8 cellular contexts compared by ENCODE assay signal in genomic region chr1:145959957-145960467, GRCh38. TPM values are rescaled to one million over a fixed set of nuclear protein-coding genes. Genes with fewer than 3 reads are reported as not detected.
DNase-seq lines count a peak whose midpoint lies in the region; ATAC-seq, FAIRE-seq and TF ChIP-seq lines count a peak whose summit lies in the region.

No MANE protein-coding gene starts in this region.

- no peak overlapping the region for H3K27ac Mint-ChIP-seq in activated T-cell treated with anti-CD3 and anti-CD28 coated beads, Interleukin-2, amount 50 U/mL, for 24 hours

- no peak overlapping the region for H3K9ac ChIP-seq in GM12878 (ENCODE audit: control insufficient read depth, insufficient read depth, low read length)

- no TSS peak for BruUV-seq in GM12878 (replicated peaks; lab: Mats Ljungman, UMichigan)

- H3K79me2 ChIP-seq in GM12878 (ENCODE audit: control insufficient read depth, insufficient read depth, low read length), result peaks cover 18% of the 10 kb centered on the region

- no peaks in the 10 kb centered on the region for H3K9me3 Mint-ChIP-seq in activated T-cell treated with anti-CD3 and anti-CD28 coated beads, Interleukin-2, amount 50 U/mL, for 24 hours

- in situ Hi-C loops in GM12878 (cut with MboI), result no loop called here

- H3K27me3 ChIP-seq in GM12878 (replicated peaks in 1 of 2; ENCODE audit: control insufficient read depth in 2 of 2, insufficient read depth in 2 of 2, low read length in 1 of 2) (no peaks in the 10 kb centered on the region; a peak in 1 of 4 replicates), thymus (ENCODE audit: control insufficient read depth, insufficient read depth) (no peaks in the 10 kb centered on the region)

- peaks cover 19% of the 10 kb centered on the region for H3K4me1 ChIP-seq in GM12878 (ENCODE audit: control insufficient read depth, insufficient read depth, low read length)
- peaks cover 41% of the 10 kb centered on the region for H3K4me1 ChIP-seq in thymus (ENCODE audit: control insufficient read depth, insufficient read depth, low read length)

- DNase-seq in activated T-cell treated with anti-CD3 and anti-CD28 coated beads, Interleukin-2, amount 50 U/mL, for 24 hours, result peak; percentile 47
- DNase-seq in activated T-cell treated with anti-CD3 and anti-CD28 coated beads, Interleukin-2, amount 50 U/mL, for 1 hour, result no peak
- DNase-seq in GM12878 (ENCODE audit: low read depth, low spot score), result no peak
- no peak for DNase-seq in lower leg skin (ENCODE audit: low spot score in 2 of 2)
- DNase-seq in LoVo (ENCODE audit: low spot score), result no peak
- no peak for DNase-seq in SK-N-DZ (ENCODE audit: low spot score)
- DNase-seq in cortex of kidney (lab: John Stamatoyannopoulos, UW), result no peak

- intact Hi-C loops in GM12878 (cut with micrococcal nuclease; ENCODE audit: unreplicated experiment), result loop anchor here (2.0 to 5.0 kb wide), 3 partner anchors 17 to 77 kb away; partner anchors contain the start of gene RBM8A
- intact Hi-C loops in lower leg skin (cut with DNase I; ENCODE audit: low total_unique reads), result no loop called here

- CTCF ChIA-PET in GM12878 (lab: Yijun Ruan, JAX), result no interaction called here

- POLR2A ChIA-PET in GM12878 (lab: Charles Lee), result interaction anchor here (5.8 kb wide), 1 partner anchor 33 kb away, joined by 58 read pairs; the partner anchor contains the start of gene RBM8A

- H3K4me3 Mint-ChIP-seq in activated T-cell treated with anti-CD3 and anti-CD28 coated beads, Interleukin-2, amount 50 U/mL, for 24 hours, result peak overlapping the region; percentile 96

- SMC1A ChIA-PET in GM12878 (lab: Charles Lee; ENCODE audit: uncharacterized antibody, unreplicated experiment), result interaction anchor here (4.1 kb wide), 1 partner anchor 18 kb away, joined by 37 read pairs; no protein-coding TSS in a partner anchor

- H3K4me3 ChIP-seq in GM12878 (peak overlapping the region; percentile 80; the same call in 1 of the 2 replicates), lower leg skin (ENCODE audit: low read depth, poor library complexity, severe bottlenecking) (peak overlapping the region; percentile 31), thymus (ENCODE audit: low read length) (peak overlapping the region; percentile 64)

- H3K4me1 Mint-ChIP-seq in activated T-cell treated with anti-CD3 and anti-CD28 coated beads, Interleukin-2, amount 50 U/mL, for 24 hours (ENCODE audit: low read depth), result peaks cover 79% of the 10 kb centered on the region

- no peaks in the 10 kb centered on the region for H3K36me3 ChIP-seq in GM12878 (ENCODE audit: control insufficient read depth in 2 of 2, insufficient read depth in 2 of 2, low read length in 1 of 2)
- H3K36me3 ChIP-seq in thymus (ENCODE audit: control insufficient read depth, insufficient read depth), result no peaks in the 10 kb centered on the region

- no peak for TF ChIP-seq CTCF in GM12878 (IDR thresholded peaks at IDR 0.05 in 2 of 3, conservative IDR thresholded peaks at IDR 0.05 in 1 of 3; ENCODE audit: control insufficient read depth in 2 of 3, extremely low read depth in 1 of 3, insufficient read depth in 1 of 3, low read depth in 3 of 3, low read length in 3 of 3)
- no peak for TF ChIP-seq CTCF in lower leg skin (IDR thresholded peaks at IDR 0.05)

- RAD21 ChIA-PET in GM12878 (lab: Charles Lee; ENCODE audit: unreplicated experiment), result no interaction called here

- H2AFZ ChIP-seq in GM12878 (ENCODE audit: control insufficient read depth, low read depth, low read length), result peak overlapping the region; percentile 83; the same call in 1 of the 2 replicates

- 38% methylated on average over 6 of the region's 12 CpGs for WGBS in GM12878 (ENCODE audit: insufficient coverage, insufficient replicate concordance, low lambda C conversion rate, missing lambda C conversion rate)
- WGBS in lower leg skin, 2 donors, result 9 to 35% methylated on average over 5 to 11 of the region's 12 CpGs
- WGBS in thymus, result 16% methylated on average over 12 of the region's 12 CpGs

- H4K20me1 ChIP-seq in GM12878 (ENCODE audit: control insufficient read depth, insufficient read depth), result no peaks in the 10 kb centered on the region

- no peak for TF ChIP-seq EP300 in GM12878 (IDR thresholded peaks at IDR 0.05; ENCODE audit: borderline replicate concordance in 1 of 2, control insufficient read depth in 1 of 2, low read depth in 2 of 2, low read length in 2 of 2)

- H3K9me3 ChIP-seq in GM12878 (replicated peaks; ENCODE audit: control insufficient read depth, insufficient read depth, low read length) (no peaks in the 10 kb centered on the region), thymus (ENCODE audit: control insufficient read depth) (no peaks in the 10 kb centered on the region)

- no peak for TF ChIP-seq RAD21 in GM12878 (IDR thresholded peaks at IDR 0.05; ENCODE audit: insufficient read depth, low read depth, low read length)

- H3K27ac ChIP-seq in GM12878 (ENCODE audit: control insufficient read depth, insufficient read depth), result no peak overlapping the region
- H3K27ac ChIP-seq in thymus (ENCODE audit: low read depth), result peak overlapping the region; percentile 68

- H3K4me2 ChIP-seq in GM12878 (ENCODE audit: control insufficient read depth, insufficient read depth), result peak overlapping the region; percentile 78

- FAIRE-seq in GM12878 (lab: Jason Lieb, UNC), result no peak

- no peaks in the 10 kb centered on the region for H3K27me3 Mint-ChIP-seq in activated T-cell treated with anti-CD3 and anti-CD28 coated beads, Interleukin-2, amount 50 U/mL, for 24 hours

- ATAC-seq in GM12878, result no peak

- TF ChIP-seq POLR2A in GM12878 (IDR thresholded peaks at IDR 0.05; ENCODE audit: low read depth, low read length) (no peak), lower leg skin (IDR thresholded peaks at IDR 0.05) (no peak)

- H3K36me3 Mint-ChIP-seq in activated T-cell treated with anti-CD3 and anti-CD28 coated beads, Interleukin-2, amount 50 U/mL, for 24 hours (ENCODE audit: low read depth), result peaks cover 32% of the 10 kb centered on the region

RNA-seq across cellular contexts. Expression of gene LIX1L, which starts 2.2 kb away (rescaled TPM):
- total RNA-seq in GM12878 (2013; cell fraction: nucleolus; rRNA removed), result 6.9 and 7.7 TPM in 2 replicates
- total RNA-seq in GM12878 (2014; rRNA removed) (16.7 and 19.7 TPM in 2 replicates), GM12878 (2014; rRNA removed; fragmentation: Illumina TruSeq; extraction: Trizol) (13.9 and 15.2 TPM in 2 replicates), GM12878 (2021) (23.4 and 23.6 TPM in 2 replicates), lower leg skin (10 to 100 TPM in 1 of 4 donors, 1 to 10 TPM in 3; 4.6 to 14.2 (median 7.7) TPM)
- 6.3 TPM for polyA plus RNA-seq in GM12878 (2011; ENCODE audit: low read depth)
- polyA plus RNA-seq in GM12878 (2011; rRNA removed) (48.2 and 53.1 TPM in 2 replicates), GM12878 (2014; fragmentation: Illumina TruSeq; extraction: Trizol) (18.4 and 20.0 TPM in 2 replicates), GM12878 (2014; fragmentation: Nextera tagmentation; extraction: Ambion mirVana) (10 to 100 TPM in 1 of 2 experiments, 1 to 10 TPM in 1; 5.5 to 12.2 TPM), GM12878 (2014; rRNA removed) (19.4 and 21.9 TPM in 2 replicates), GM12878 (2016; fragmentation: Nextera tagmentation; extraction: Ambion mirVana) (10 to 100 TPM in 1 of 2 experiments, 1 to 10 TPM in 1; 9.9 to 10.3 TPM), thymus (22.0 TPM)
- polyA plus RNA-seq in GM12878 (2011; cell fraction: cytosol; rRNA removed), result 35.5 and 51.0 TPM in 2 replicates
- polyA plus RNA-seq in GM12878 (2011; cell fraction: nucleus; rRNA removed), result 7.8 and 10.5 TPM in 2 replicates
- polyA plus RNA-seq in GM12878 (2012), result 9.9 and 10.2 TPM in 2 replicates
- 24.7 and 26.5 TPM in 2 replicates for polyA minus RNA-seq in GM12878 (2011; rRNA and poly(A)+ RNA removed)
- polyA minus RNA-seq in GM12878 (2011; cell fraction: cytosol; rRNA and poly(A)+ RNA removed), result 11.0 and 11.3 TPM in 2 replicates
- 2.7 and 4.4 TPM in 2 replicates for polyA minus RNA-seq in GM12878 (2011; cell fraction: nucleus; rRNA and poly(A)+ RNA removed)
- polyA plus RNA-seq in SK-N-DZ (2014; cell fraction: cytosol; rRNA removed), result 22.4 and 25.6 TPM in 2 replicates
- polyA plus RNA-seq in SK-N-DZ (2014; cell fraction: nucleus; rRNA removed), result 3.5 and 6.5 TPM in 2 replicates

RNA-seq across cellular contexts. Expression of gene ANKRD34A, which starts 4.4 kb away (rescaled TPM):
- total RNA-seq in GM12878 (2013; cell fraction: nucleolus; rRNA removed), result 3.1 and 3.3 TPM in 2 replicates
- total RNA-seq in GM12878 (2014; rRNA removed) (1.7 and 2.7 TPM in 2 replicates), GM12878 (2014; rRNA removed; fragmentation: Illumina TruSeq; extraction: Trizol) (0.72 and 0.97 TPM in 2 replicates), GM12878 (2021) (3.5 and 5.2 TPM in 2 replicates), lower leg skin (1 to 10 TPM in 1 of 4 donors, under 1 TPM in 3; 0.12 to 1.3 (median 0.39) TPM)
- polyA plus RNA-seq in GM12878 (2011; ENCODE audit: low read depth), result 0.79 TPM
- polyA plus RNA-seq in GM12878 (2011; rRNA removed) (1.6 and 1.8 TPM in 2 replicates), GM12878 (2014; fragmentation: Illumina TruSeq; extraction: Trizol) (1.0 and 1.8 TPM in 2 replicates), GM12878 (2014; fragmentation: Nextera tagmentation; extraction: Ambion mirVana) (under 1 TPM; 0.40 to 0.42 TPM), GM12878 (2014; rRNA removed) (2.5 and 3.5 TPM in 2 replicates), GM12878 (2016; fragmentation: Nextera tagmentation; extraction: Ambion mirVana) (1 to 10 TPM in 1 of 2 experiments, under 1 TPM in 1; 0.83 to 1.5 TPM), thymus (0.89 TPM)
- 1.6 and 2.1 TPM in 2 replicates for polyA plus RNA-seq in GM12878 (2011; cell fraction: cytosol; rRNA removed)
- polyA plus RNA-seq in GM12878 (2011; cell fraction: nucleus; rRNA removed), result 6.0 and 6.1 TPM in 2 replicates
- polyA plus RNA-seq in GM12878 (2012), result 0.89 and 1.5 TPM in 2 replicates
- 1.6 and 2.1 TPM in 2 replicates for polyA minus RNA-seq in GM12878 (2011; rRNA and poly(A)+ RNA removed)
- 0.94 and 4.0 TPM in 2 replicates for polyA minus RNA-seq in GM12878 (2011; cell fraction: cytosol; rRNA and poly(A)+ RNA removed)
- 2.3 and 4.4 TPM in 2 replicates for polyA minus RNA-seq in GM12878 (2011; cell fraction: nucleus; rRNA and poly(A)+ RNA removed)
- polyA plus RNA-seq in SK-N-DZ (2014; cell fraction: cytosol; rRNA removed), result 0.55 and 0.71 TPM in 2 replicates
- polyA plus RNA-seq in SK-N-DZ (2014; cell fraction: nucleus; rRNA removed), result 0.46 and 0.58 TPM in 2 replicates

RNA-seq across cellular contexts. Expression of gene POLR3GL, which starts 4.5 kb away (rescaled TPM):
- total RNA-seq in GM12878 (2013; cell fraction: nucleolus; rRNA removed), result 3.8 and 7.0 TPM in 2 replicates
- total RNA-seq in GM12878 (2014; rRNA removed) (19.5 and 20.4 TPM in 2 replicates), GM12878 (2014; rRNA removed; fragmentation: Illumina TruSeq; extraction: Trizol) (33.2 and 35.1 TPM in 2 replicates), GM12878 (2021) (17.3 and 18.4 TPM in 2 replicates), lower leg skin (10 to 100 TPM; 10.6 to 15.3 (median 14.2) TPM)
- 15.9 TPM for polyA plus RNA-seq in GM12878 (2011; ENCODE audit: low read depth)
- polyA plus RNA-seq in GM12878 (2011; rRNA removed) (21.8 and 29.7 TPM in 2 replicates), GM12878 (2014; fragmentation: Illumina TruSeq; extraction: Trizol) (40.8 and 57.7 TPM in 2 replicates), GM12878 (2014; fragmentation: Nextera tagmentation; extraction: Ambion mirVana) (10 to 100 TPM; 12.8 to 25.5 TPM), GM12878 (2014; rRNA removed) (23.9 and 27.6 TPM in 2 replicates), GM12878 (2016; fragmentation: Nextera tagmentation; extraction: Ambion mirVana) (10 to 100 TPM; 39.6 to 47.0 TPM), thymus (89.6 TPM)
- 11.7 and 13.1 TPM in 2 replicates for polyA plus RNA-seq in GM12878 (2011; cell fraction: cytosol; rRNA removed)
- polyA plus RNA-seq in GM12878 (2011; cell fraction: nucleus; rRNA removed), result 9.6 and 9.7 TPM in 2 replicates
- 26.4 and 27.6 TPM in 2 replicates for polyA plus RNA-seq in GM12878 (2012)
- polyA minus RNA-seq in GM12878 (2011; rRNA and poly(A)+ RNA removed), result 6.7 and 9.0 TPM in 2 replicates
- 2.7 and 2.8 TPM in 2 replicates for polyA minus RNA-seq in GM12878 (2011; cell fraction: cytosol; rRNA and poly(A)+ RNA removed)
- polyA minus RNA-seq in GM12878 (2011; cell fraction: nucleus; rRNA and poly(A)+ RNA removed), result 2.4 and 3.3 TPM in 2 replicates
- polyA plus RNA-seq in SK-N-DZ (2014; cell fraction: cytosol; rRNA removed), result 9.5 and 10.6 TPM in 2 replicates
- polyA plus RNA-seq in SK-N-DZ (2014; cell fraction: nucleus; rRNA removed), result 7.5 and 11.4 TPM in 2 replicates

RNA-seq across cellular contexts. Expression of gene RBM8A, which starts 32.7 kb away (rescaled TPM):
- total RNA-seq in GM12878 (2013; cell fraction: nucleolus; rRNA removed), result 58.4 and 59.3 TPM in 2 replicates
- total RNA-seq in GM12878 (2014; rRNA removed) (110 and 125 TPM in 2 replicates), GM12878 (2014; rRNA removed; fragmentation: Illumina TruSeq; extraction: Trizol) (200 and 230 TPM in 2 replicates), GM12878 (2021) (176 and 180 TPM in 2 replicates), lower leg skin (100 to 1,000 TPM; 120 to 176 (median 149) TPM)
- 152 TPM for polyA plus RNA-seq in GM12878 (2011; ENCODE audit: low read depth)
- polyA plus RNA-seq in GM12878 (2011; rRNA removed) (235 and 289 TPM in 2 replicates), GM12878 (2014; fragmentation: Illumina TruSeq; extraction: Trizol) (191 and 262 TPM in 2 replicates), GM12878 (2014; fragmentation: Nextera tagmentation; extraction: Ambion mirVana) (1,000 to 10,000 TPM in 1 of 2 experiments, 100 to 1,000 TPM in 1; 665 to 1,248 TPM), GM12878 (2014; rRNA removed) (178 and 198 TPM in 2 replicates), GM12878 (2016; fragmentation: Nextera tagmentation; extraction: Ambion mirVana) (100 to 1,000 TPM; 401 to 406 TPM), thymus (112 TPM)
- polyA plus RNA-seq in GM12878 (2011; cell fraction: cytosol; rRNA removed), result 105 and 181 TPM in 2 replicates
- 93.6 and 102 TPM in 2 replicates for polyA plus RNA-seq in GM12878 (2011; cell fraction: nucleus; rRNA removed)
- polyA plus RNA-seq in GM12878 (2012), result 135 and 182 TPM in 2 replicates
- 48.9 and 76.3 TPM in 2 replicates for polyA minus RNA-seq in GM12878 (2011; rRNA and poly(A)+ RNA removed)
- 38.2 and 49.3 TPM in 2 replicates for polyA minus RNA-seq in GM12878 (2011; cell fraction: cytosol; rRNA and poly(A)+ RNA removed)
- 31.9 and 40.9 TPM in 2 replicates for polyA minus RNA-seq in GM12878 (2011; cell fraction: nucleus; rRNA and poly(A)+ RNA removed)
- polyA plus RNA-seq in SK-N-DZ (2014; cell fraction: cytosol; rRNA removed), result 326 and 347 TPM in 2 replicates
- polyA plus RNA-seq in SK-N-DZ (2014; cell fraction: nucleus; rRNA removed), result 219 and 253 TPM in 2 replicates

RNA-seq across cellular contexts. Expression of gene TXNIP, which starts 36.4 kb away (rescaled TPM):
- total RNA-seq in GM12878 (2013; cell fraction: nucleolus; rRNA removed), result 199 and 208 TPM in 2 replicates
- total RNA-seq in GM12878 (2014; rRNA removed), result 133 and 171 TPM in 2 replicates
- total RNA-seq in GM12878 (2014; rRNA removed; fragmentation: Illumina TruSeq; extraction: Trizol), result 110 and 121 TPM in 2 replicates
- 106 and 115 TPM in 2 replicates for total RNA-seq in GM12878 (2021)
- 102 TPM for polyA plus RNA-seq in GM12878 (2011; ENCODE audit: low read depth)
- 132 and 154 TPM in 2 replicates for polyA plus RNA-seq in GM12878 (2011; rRNA removed)
- 73.1 TPM in 2 replicates for polyA plus RNA-seq in GM12878 (2011; cell fraction: cytosol; rRNA removed)
- 99.6 and 193 TPM in 2 replicates for polyA plus RNA-seq in GM12878 (2011; cell fraction: nucleus; rRNA removed)
- polyA plus RNA-seq in GM12878 (2012), result 90.6 and 113 TPM in 2 replicates
- 130 and 182 TPM in 2 replicates for polyA plus RNA-seq in GM12878 (2014; fragmentation: Illumina TruSeq; extraction: Trizol)
- polyA plus RNA-seq in GM12878 (2014; fragmentation: Nextera tagmentation; extraction: Ambion mirVana), result 10 to 100 TPM; 48.7 to 75.5 TPM
- polyA plus RNA-seq in GM12878 (2014; rRNA removed), result 84.1 and 108 TPM in 2 replicates
- 10 to 100 TPM; 76.6 to 82.9 TPM for polyA plus RNA-seq in GM12878 (2016; fragmentation: Nextera tagmentation; extraction: Ambion mirVana)
- polyA minus RNA-seq in GM12878 (2011; rRNA and poly(A)+ RNA removed), result 209 and 224 TPM in 2 replicates
- 42.0 and 48.2 TPM in 2 replicates for polyA minus RNA-seq in GM12878 (2011; cell fraction: cytosol; rRNA and poly(A)+ RNA removed)
- 177 and 219 TPM in 2 replicates for polyA minus RNA-seq in GM12878 (2011; cell fraction: nucleus; rRNA and poly(A)+ RNA removed)
- total RNA-seq in lower leg skin, result 1,000 to 10,000 TPM; 2,445 to 6,877 (median 3,895) TPM
- polyA plus RNA-seq in thymus, result 1,022 TPM
- 124 and 144 TPM in 2 replicates for polyA plus RNA-seq in SK-N-DZ (2014; cell fraction: cytosol; rRNA removed)
- polyA plus RNA-seq in SK-N-DZ (2014; cell fraction: nucleus; rRNA removed), result 185 and 202 TPM in 2 replicates
